Comparison of ENCODE assay signal across 2 cellular contexts in the genomic region with DNA sequence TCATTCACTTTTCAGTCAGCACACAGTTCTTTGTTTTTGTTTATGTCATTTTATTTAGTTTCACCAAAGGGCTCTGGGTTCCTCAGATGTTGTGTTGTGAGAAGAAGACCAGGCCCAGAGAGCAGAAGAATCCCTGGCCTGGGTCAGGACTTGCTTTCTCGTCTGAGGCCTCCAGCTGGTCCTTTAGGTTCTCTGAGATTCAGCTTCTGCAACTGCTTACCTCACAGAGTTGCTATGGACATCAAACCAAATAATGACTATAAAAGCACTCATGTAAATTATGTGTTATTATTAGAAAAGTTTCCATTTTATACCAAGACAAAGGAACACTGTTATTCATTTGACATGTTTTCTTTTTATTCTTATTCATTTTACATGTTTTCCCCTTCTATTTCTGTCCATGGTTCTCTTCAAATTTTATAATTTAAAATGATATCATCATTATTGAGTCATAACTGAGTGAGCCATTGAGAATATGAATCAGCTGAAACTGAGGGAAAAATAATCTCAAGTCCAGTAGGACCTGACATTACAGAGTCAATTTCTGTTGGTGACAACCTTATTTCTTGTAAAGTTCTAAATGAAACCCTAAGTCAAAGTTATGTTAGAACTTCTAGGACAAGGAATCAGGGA.
A peak's percentile ranks its signal among the peaks of the same experiment; 100 is the strongest.
TF ChIP-seq lines count a peak whose summit lies in the region.

No MANE protein-coding gene starts in this region.

TF ChIP-seq in SK-N-SH, 30 proteins besides CTCF, POLR2A, EP300 and RAD21 (continued from another document):
- TF ChIP-seq, protein P1, sequence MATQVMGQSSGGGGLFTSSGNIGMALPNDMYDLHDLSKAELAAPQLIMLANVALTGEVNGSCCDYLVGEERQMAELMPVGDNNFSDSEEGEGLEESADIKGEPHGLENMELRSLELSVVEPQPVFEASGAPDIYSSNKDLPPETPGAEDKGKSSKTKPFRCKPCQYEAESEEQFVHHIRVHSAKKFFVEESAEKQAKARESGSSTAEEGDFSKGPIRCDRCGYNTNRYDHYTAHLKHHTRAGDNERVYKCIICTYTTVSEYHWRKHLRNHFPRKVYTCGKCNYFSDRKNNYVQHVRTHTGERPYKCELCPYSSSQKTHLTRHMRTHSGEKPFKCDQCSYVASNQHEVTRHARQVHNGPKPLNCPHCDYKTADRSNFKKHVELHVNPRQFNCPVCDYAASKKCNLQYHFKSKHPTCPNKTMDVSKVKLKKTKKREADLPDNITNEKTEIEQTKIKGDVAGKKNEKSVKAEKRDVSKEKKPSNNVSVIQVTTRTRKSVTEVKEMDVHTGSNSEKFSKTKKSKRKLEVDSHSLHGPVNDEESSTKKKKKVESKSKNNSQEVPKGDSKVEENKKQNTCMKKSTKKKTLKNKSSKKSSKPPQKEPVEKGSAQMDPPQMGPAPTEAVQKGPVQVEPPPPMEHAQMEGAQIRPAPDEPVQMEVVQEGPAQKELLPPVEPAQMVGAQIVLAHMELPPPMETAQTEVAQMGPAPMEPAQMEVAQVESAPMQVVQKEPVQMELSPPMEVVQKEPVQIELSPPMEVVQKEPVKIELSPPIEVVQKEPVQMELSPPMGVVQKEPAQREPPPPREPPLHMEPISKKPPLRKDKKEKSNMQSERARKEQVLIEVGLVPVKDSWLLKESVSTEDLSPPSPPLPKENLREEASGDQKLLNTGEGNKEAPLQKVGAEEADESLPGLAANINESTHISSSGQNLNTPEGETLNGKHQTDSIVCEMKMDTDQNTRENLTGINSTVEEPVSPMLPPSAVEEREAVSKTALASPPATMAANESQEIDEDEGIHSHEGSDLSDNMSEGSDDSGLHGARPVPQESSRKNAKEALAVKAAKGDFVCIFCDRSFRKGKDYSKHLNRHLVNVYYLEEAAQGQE (IDR thresholded peaks at IDR 0.05; ENCODE audit: low read depth, low read length), result no peak
- TF ChIP-seq MXI1 (IDR thresholded peaks at IDR 0.05; ENCODE audit: low read depth, low read length), result no peak
- TF ChIP-seq, protein P2, sequence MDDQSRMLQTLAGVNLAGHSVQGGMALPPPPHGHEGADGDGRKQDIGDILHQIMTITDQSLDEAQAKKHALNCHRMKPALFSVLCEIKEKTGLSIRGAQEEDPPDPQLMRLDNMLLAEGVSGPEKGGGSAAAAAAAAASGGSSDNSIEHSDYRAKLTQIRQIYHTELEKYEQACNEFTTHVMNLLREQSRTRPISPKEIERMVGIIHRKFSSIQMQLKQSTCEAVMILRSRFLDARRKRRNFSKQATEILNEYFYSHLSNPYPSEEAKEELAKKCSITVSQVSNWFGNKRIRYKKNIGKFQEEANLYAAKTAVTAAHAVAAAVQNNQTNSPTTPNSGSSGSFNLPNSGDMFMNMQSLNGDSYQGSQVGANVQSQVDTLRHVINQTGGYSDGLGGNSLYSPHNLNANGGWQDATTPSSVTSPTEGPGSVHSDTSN (IDR thresholded peaks at IDR 0.05), result no peak
- TF ChIP-seq, protein P3, sequence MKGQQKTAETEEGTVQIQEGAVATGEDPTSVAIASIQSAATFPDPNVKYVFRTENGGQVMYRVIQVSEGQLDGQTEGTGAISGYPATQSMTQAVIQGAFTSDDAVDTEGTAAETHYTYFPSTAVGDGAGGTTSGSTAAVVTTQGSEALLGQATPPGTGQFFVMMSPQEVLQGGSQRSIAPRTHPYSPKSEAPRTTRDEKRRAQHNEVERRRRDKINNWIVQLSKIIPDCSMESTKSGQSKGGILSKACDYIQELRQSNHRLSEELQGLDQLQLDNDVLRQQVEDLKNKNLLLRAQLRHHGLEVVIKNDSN (IDR thresholded peaks at IDR 0.05; ENCODE audit: borderline replicate concordance, low read depth), result no peak
- TF ChIP-seq, protein P4, sequence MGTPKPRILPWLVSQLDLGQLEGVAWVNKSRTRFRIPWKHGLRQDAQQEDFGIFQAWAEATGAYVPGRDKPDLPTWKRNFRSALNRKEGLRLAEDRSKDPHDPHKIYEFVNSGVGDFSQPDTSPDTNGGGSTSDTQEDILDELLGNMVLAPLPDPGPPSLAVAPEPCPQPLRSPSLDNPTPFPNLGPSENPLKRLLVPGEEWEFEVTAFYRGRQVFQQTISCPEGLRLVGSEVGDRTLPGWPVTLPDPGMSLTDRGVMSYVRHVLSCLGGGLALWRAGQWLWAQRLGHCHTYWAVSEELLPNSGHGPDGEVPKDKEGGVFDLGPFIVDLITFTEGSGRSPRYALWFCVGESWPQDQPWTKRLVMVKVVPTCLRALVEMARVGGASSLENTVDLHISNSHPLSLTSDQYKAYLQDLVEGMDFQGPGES (IDR thresholded peaks at IDR 0.05; ENCODE audit: low read depth, low read length), result no peak
- TF ChIP-seq YY1 (IDR thresholded peaks at IDR 0.05; ENCODE audit: low read depth), result no peak
- no peak for TF ChIP-seq RFX5 (IDR thresholded peaks at IDR 0.05; ENCODE audit: low read length)
- TF ChIP-seq RXRA (IDR thresholded peaks at IDR 0.05; ENCODE audit: borderline replicate concordance, low read depth), result no peak
- TF ChIP-seq CHD2 (IDR thresholded peaks at IDR 0.05; ENCODE audit: low read length, partially characterized antibody), result no peak
- no peak for TF ChIP-seq FOXJ3 (CRISPR knock-in tag; IDR thresholded peaks at IDR 0.05)
- no peak for TF ChIP-seq ELF1 (IDR thresholded peaks at IDR 0.05)
- TF ChIP-seq MEF2A (IDR thresholded peaks at IDR 0.05; ENCODE audit: borderline replicate concordance, low read depth), result 0 out of 2 replicates have a peak, but pooled peaks have one; percentile 10
- no peak for TF ChIP-seq SMC3 (IDR thresholded peaks at IDR 0.05; ENCODE audit: low read depth, low read length)
TF ChIP-seq in SK-N-SH: peak in this region for 4.

TF ChIP-seq in SK-N-SH treated with all-trans-retinoic acid at 6 μM for 48 hours, 23 proteins besides CTCF, POLR2A, EP300 and RAD21 (continued from another document):
- TF ChIP-seq, protein P5, sequence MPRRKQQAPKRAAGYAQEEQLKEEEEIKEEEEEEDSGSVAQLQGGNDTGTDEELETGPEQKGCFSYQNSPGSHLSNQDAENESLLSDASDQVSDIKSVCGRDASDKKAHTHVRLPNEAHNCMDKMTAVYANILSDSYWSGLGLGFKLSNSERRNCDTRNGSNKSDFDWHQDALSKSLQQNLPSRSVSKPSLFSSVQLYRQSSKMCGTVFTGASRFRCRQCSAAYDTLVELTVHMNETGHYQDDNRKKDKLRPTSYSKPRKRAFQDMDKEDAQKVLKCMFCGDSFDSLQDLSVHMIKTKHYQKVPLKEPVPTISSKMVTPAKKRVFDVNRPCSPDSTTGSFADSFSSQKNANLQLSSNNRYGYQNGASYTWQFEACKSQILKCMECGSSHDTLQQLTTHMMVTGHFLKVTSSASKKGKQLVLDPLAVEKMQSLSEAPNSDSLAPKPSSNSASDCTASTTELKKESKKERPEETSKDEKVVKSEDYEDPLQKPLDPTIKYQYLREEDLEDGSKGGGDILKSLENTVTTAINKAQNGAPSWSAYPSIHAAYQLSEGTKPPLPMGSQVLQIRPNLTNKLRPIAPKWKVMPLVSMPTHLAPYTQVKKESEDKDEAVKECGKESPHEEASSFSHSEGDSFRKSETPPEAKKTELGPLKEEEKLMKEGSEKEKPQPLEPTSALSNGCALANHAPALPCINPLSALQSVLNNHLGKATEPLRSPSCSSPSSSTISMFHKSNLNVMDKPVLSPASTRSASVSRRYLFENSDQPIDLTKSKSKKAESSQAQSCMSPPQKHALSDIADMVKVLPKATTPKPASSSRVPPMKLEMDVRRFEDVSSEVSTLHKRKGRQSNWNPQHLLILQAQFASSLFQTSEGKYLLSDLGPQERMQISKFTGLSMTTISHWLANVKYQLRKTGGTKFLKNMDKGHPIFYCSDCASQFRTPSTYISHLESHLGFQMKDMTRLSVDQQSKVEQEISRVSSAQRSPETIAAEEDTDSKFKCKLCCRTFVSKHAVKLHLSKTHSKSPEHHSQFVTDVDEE (CRISPR knock-in tag; IDR thresholded peaks at IDR 0.05), result no peak
- TF ChIP-seq ZFP30 (CRISPR knock-in tag; IDR thresholded peaks at IDR 0.05), result no peak
- TF ChIP-seq ZC3H10 (CRISPR knock-in tag; IDR thresholded peaks at IDR 0.05), result no peak
- TF ChIP-seq, protein P6, sequence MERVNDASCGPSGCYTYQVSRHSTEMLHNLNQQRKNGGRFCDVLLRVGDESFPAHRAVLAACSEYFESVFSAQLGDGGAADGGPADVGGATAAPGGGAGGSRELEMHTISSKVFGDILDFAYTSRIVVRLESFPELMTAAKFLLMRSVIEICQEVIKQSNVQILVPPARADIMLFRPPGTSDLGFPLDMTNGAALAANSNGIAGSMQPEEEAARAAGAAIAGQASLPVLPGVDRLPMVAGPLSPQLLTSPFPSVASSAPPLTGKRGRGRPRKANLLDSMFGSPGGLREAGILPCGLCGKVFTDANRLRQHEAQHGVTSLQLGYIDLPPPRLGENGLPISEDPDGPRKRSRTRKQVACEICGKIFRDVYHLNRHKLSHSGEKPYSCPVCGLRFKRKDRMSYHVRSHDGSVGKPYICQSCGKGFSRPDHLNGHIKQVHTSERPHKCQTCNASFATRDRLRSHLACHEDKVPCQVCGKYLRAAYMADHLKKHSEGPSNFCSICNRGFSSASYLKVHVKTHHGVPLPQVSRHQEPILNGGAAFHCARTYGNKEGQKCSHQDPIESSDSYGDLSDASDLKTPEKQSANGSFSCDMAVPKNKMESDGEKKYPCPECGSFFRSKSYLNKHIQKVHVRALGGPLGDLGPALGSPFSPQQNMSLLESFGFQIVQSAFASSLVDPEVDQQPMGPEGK (CRISPR knock-in tag; IDR thresholded peaks at IDR 0.05; ENCODE audit: borderline replicate concordance), result no peak
- TF ChIP-seq ZNF565 (CRISPR knock-in tag; conservative IDR thresholded peaks at IDR 0.05; ENCODE audit: low read depth), result no peak
